In the genomic region with DNA sequence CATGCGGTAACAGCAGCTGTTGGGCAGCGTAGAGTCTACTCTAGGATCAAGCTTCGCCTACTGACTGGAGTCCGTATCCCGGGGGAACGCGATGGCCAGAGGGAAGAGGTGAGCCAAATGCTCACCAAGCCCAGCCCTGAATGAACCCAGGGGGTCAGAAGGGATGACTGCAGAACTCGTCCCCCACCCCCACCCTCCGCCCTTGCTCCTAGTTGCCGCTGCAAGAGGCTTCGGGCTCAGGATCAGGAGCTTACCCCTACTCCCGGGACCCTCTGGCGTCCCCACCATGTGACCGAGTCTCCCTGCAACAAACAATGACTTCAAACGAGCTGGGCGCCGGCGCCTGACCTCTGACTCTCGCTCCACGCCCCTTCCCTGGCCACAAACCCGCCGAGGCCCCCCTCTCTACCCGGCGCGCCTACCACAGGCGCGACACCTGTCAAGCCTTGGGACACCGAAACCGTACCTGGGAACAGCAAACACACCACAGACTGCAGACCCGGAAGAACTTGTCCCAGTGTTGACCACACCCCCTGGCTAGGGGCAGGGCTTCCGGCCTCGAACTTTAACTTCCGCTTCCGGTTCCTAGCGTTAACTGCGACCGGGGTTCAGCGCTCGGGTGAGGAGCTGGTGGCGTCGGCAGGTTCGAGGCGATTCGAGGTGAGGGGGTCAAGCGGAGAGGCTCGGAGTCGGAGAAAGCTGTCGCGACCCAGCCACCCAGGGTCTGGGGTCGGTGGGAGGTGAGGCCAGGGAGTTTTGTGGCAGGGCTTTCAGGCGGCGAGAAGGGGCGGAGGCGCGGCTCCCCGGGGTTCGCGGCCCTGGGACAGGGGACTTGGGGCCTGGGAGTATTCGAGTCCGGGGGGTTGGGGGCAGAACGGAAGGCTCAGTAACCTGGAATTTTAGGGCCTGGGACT, we compare ENCODE assay signal across 8 cellular contexts. TPM values are rescaled to one million over a fixed set of nuclear protein-coding genes. Genes with fewer than 3 reads are reported as not detected.
DNase-seq lines count a peak whose midpoint lies in the region; ATAC-seq and TF ChIP-seq lines count a peak whose summit lies in the region.

TSS of gene UBL5 (plus strand) at position 594 of the 914 bp plus-strand sequence. CDS start 420 bp downstream, outside the sequence.

- ATAC-seq in GM18499 (IDR thresholded peaks at IDR 0.05; ENCODE audit: insufficient read depth, unreplicated experiment) (peak; percentile 74), HG02943 (IDR thresholded peaks at IDR 0.05; ENCODE audit: low read depth, unreplicated experiment) (peak; percentile 68), left ventricle myocardium superior (peak; percentile 96)

- no peak for TF ChIP-seq CTCF in prostate gland (IDR thresholded peaks at IDR 0.05)

- H3K27ac ChIP-seq in angular gyrus (ENCODE audit: low read depth, low read length) (peak within 1 kb of the TSS; percentile 66), prostate gland (peak within 1 kb of the TSS; percentile 81 to 88)

- no peaks in the 10 kb centered on the region for H3K27me3 ChIP-seq in prostate gland (replicated peaks; ENCODE audit: insufficient read depth)

- WGBS in prostate gland: under 1% methylated on average over 61 of the region's 61 CpGs

- H3K9me3 ChIP-seq in prostate gland: no peaks in the 10 kb centered on the region

- peak; percentile 77 for TF ChIP-seq POLR2A in prostate gland (IDR thresholded peaks at IDR 0.05)

- peak; percentile 20 for DNase-seq in NCI-H187 treated with DMSO at 0.1 percent for 48 hours (lab: John Stamatoyannopoulos, UW)
- DNase-seq in T-helper 2 cell: peak; percentile 67 to 93 (median 84)
- DNase-seq in left ventricle myocardium superior: peak; percentile 87
- DNase-seq in prostate gland (ENCODE audit: low spot score): peak; percentile 85
- DNase-seq in ureter (ENCODE audit: low spot score): peak; percentile 94

- peaks cover 0 to 10% of the 10 kb centered on the region in 2 donors for H3K36me3 ChIP-seq in prostate gland

- intact Hi-C loops in left ventricle myocardium superior (cut with micrococcal nuclease) (no loop called here), prostate gland (cut with DNase I) (no loop called here)

- peaks cover 7% of the 10 kb centered on the region for H3K4me1 ChIP-seq in prostate gland (replicated peaks)

- peak within 1 kb of the TSS; percentile 93 to 94 for H3K4me3 ChIP-seq in prostate gland

RNA-seq across cellular contexts. Expression of gene UBL5, which starts in this region (rescaled TPM):
- total RNA-seq in left ventricle myocardium superior: 580 TPM
- total RNA-seq in prostate gland: 100 to 1,000 TPM; 543 to 675 TPM
- 315 TPM for total RNA-seq in ureter

Comparison
In these comparisons a context has a peak if more than half of its experiments do, and no peak if none do; other contexts are left out.
1. Peak in every context shown above with its lines: DNase-seq, ATAC-seq, H3K4me3 ChIP-seq and H3K27ac ChIP-seq.
2. DNase-seq: peak in every context shown above with its lines; median percentile 94 in ureter; 87 in left ventricle myocardium superior; 85 in prostate gland; 84 in T-helper 2 cell; 20 in NCI-H187 treated with DMSO at 0.1 percent for 48 hours.